In genomic region chr1:225694151-225694603, GRCh38 we compare ENCODE assay signal across 12 cellular contexts. TPM values are rescaled to one million over a fixed set of nuclear protein-coding genes. Genes with fewer than 3 reads are reported as not detected.
DNase-seq lines count a peak whose midpoint lies in the region; ATAC-seq and TF ChIP-seq lines count a peak whose summit lies in the region.
"Had no signal": no experiment of that assay in that cellular context is flagged by ENCODE, and none has a peak within 500 bp of the region (broad histone marks: within the 10 kb centered on the region; RNA-seq: fewer than 3 reads in every experiment).

No MANE protein-coding gene starts in this region.

- CTCF ChIA-PET in activated CD8-positive, alpha-beta memory T cell treated with anti-CD3 and anti-CD28 coated beads, Interleukin-2, amount 10 ng/mL, durations not matched to agents 7 days and 5 days (lab: Charles Lee) = no interaction called here

- ATAC-seq in aorta (ENCODE audit: low FRiP score) = peak; percentile 88
- no peak for ATAC-seq in activated CD8-positive, alpha-beta memory T cell treated with anti-CD3 and anti-CD28 coated beads, Interleukin-2, amount 10 ng/mL, durations not matched to agents 7 days and 5 days
- no peak for ATAC-seq in stimulated activated naive CD8-positive, alpha-beta T cell treated with anti-CD3 and anti-CD28 coated beads, Interleukin-15, Interleukin-2, amounts not matched to agents 100 U/mL and 50 U/mL, for 24 hours

- peak; percentile 6 for DNase-seq in NCI-H1092 treated with DMSO at 0.1 percent for 48 hours (lab: John Stamatoyannopoulos, UW)
- no peak for DNase-seq in NCI-H1092 (lab: John Stamatoyannopoulos, UW)
- DNase-seq in choroid plexus epithelial cell (ENCODE audit: low read depth) = peak; percentile 78
- DNase-seq in aorta = no peak
- no peak for DNase-seq in activated CD8-positive, alpha-beta memory T cell treated with anti-CD3 and anti-CD28 coated beads, Interleukin-2, amount 10 ng/mL, durations not matched to agents 7 days and 5 days
- DNase-seq in SKM-1 treated with dmso at 0.1 percent for 144 hours (lab: John Stamatoyannopoulos, UW; ENCODE audit: unreplicated experiment) = no peak
- DNase-seq in stimulated activated naive CD8-positive, alpha-beta T cell treated with anti-CD3 and anti-CD28 coated beads, Interleukin-15, Interleukin-2, amounts not matched to agents 100 U/mL and 50 U/mL, for 24 hours = no peak
- DNase-seq: activated CD8-positive, alpha-beta memory T cell treated with anti-CD3 and anti-CD28 coated beads for 24 hours; GF-D8; NCI-H446 treated with DMSO at 0.1 percent for 48 hours; SW 1271 had no signal

- intact Hi-C loops in aorta (cut with DNase I) = loop anchor here in 1 of 2 donors (10.0 kb wide), 1 partner anchor 71 kb away; no protein-coding TSS in a partner anchor

- peak; percentile 56 to 69 for TF ChIP-seq RAD21 in liver (IDR thresholded peaks at IDR 0.05)

- no peak overlapping the region for H3K4me3 Mint-ChIP-seq in activated CD8-positive, alpha-beta memory T cell treated with anti-CD3 and anti-CD28 coated beads, Interleukin-2, amount 10 ng/mL, durations not matched to agents 7 days and 5 days

- no peak overlapping the region for H3K27ac Mint-ChIP-seq in activated CD8-positive, alpha-beta memory T cell treated with anti-CD3 and anti-CD28 coated beads, Interleukin-2, amount 10 ng/mL, durations not matched to agents 7 days and 5 days

- TF ChIP-seq CTCF in choroid plexus epithelial cell (conservative IDR thresholded peaks at IDR 0.05; ENCODE audit: low read depth, low read length) = no peak
- no peak for TF ChIP-seq CTCF in liver (IDR thresholded peaks at IDR 0.05; ENCODE audit: low read depth, low read length, missing input control)

- H3K9me3 Mint-ChIP-seq in activated CD8-positive, alpha-beta memory T cell treated with anti-CD3 and anti-CD28 coated beads, Interleukin-2, amount 10 ng/mL, durations not matched to agents 7 days and 5 days (ENCODE audit: low read depth) = no peaks in the 10 kb centered on the region

- 14% methylated on average over 2 of the region's 2 CpGs for WGBS in liver
- WGBS in aorta, 2 donors = 0 to 4% methylated on average over 2 of the region's 2 CpGs

- no peaks in the 10 kb centered on the region for H3K9me3 ChIP-seq in liver (ENCODE audit: control insufficient read depth in 4 of 4, low read length in 3 of 4)
- no peaks in the 10 kb centered on the region for H3K9me3 ChIP-seq in aorta (ENCODE audit: control insufficient read depth, low read length)

- H3K4me3 ChIP-seq in choroid plexus epithelial cell (ENCODE audit: low read depth, low read length) (no peak overlapping the region), liver (ENCODE audit: low read depth in 1 of 3, low read length in 3 of 3) (no peak overlapping the region), aorta (ENCODE audit: low read length in 2 of 2) (no peak overlapping the region)

- H3K27me3 ChIP-seq in liver (ENCODE audit: control insufficient read depth in 4 of 4, insufficient read depth in 4 of 4, low read length in 3 of 4) = no peaks in the 10 kb centered on the region
- no peaks in the 10 kb centered on the region for H3K27me3 ChIP-seq in aorta (ENCODE audit: control insufficient read depth in 1 of 2, insufficient read depth in 2 of 2, low read length in 1 of 2)

- no peaks in the 10 kb centered on the region for H3K27me3 Mint-ChIP-seq in activated CD8-positive, alpha-beta memory T cell treated with anti-CD3 and anti-CD28 coated beads, Interleukin-2, amount 10 ng/mL, durations not matched to agents 7 days and 5 days

- no peaks in the 10 kb centered on the region for H3K4me1 Mint-ChIP-seq in activated CD8-positive, alpha-beta memory T cell treated with anti-CD3 and anti-CD28 coated beads, Interleukin-2, amount 10 ng/mL, durations not matched to agents 7 days and 5 days

- no peaks in the 10 kb centered on the region for H3K36me3 Mint-ChIP-seq in activated CD8-positive, alpha-beta memory T cell treated with anti-CD3 and anti-CD28 coated beads, Interleukin-2, amount 10 ng/mL, durations not matched to agents 7 days and 5 days

- no peaks in the 10 kb centered on the region for H3K36me3 ChIP-seq in liver (ENCODE audit: control insufficient read depth in 4 of 4, insufficient read depth in 3 of 4, low read depth in 1 of 4, low read length in 3 of 4)
- no peaks in the 10 kb centered on the region for H3K36me3 ChIP-seq in aorta (ENCODE audit: control insufficient read depth in 1 of 2, insufficient read depth in 2 of 2, low read length in 1 of 2)

- peaks cover 8 to 42% (median 35%) of the 10 kb centered on the region in 4 donors for H3K4me1 ChIP-seq in liver (ENCODE audit: control insufficient read depth in 4 of 4, insufficient read depth in 4 of 4, low read length in 3 of 4)
- H3K4me1 ChIP-seq in aorta (ENCODE audit: control insufficient read depth in 1 of 2, insufficient read depth in 2 of 2, low read length in 2 of 2) = peaks cover 10 to 11% of the 10 kb centered on the region in 2 donors

- H3K27ac ChIP-seq in liver (ENCODE audit: low read depth in 1 of 2, low read length in 2 of 2) = peak overlapping the region; percentile 86
- peak overlapping the region; percentile 49 to 97 for H3K27ac ChIP-seq in aorta (ENCODE audit: low read depth in 1 of 2, low read length in 2 of 2)

- H3K9ac ChIP-seq in liver (ENCODE audit: low read depth in 1 of 2, low read length in 2 of 2) = no peak overlapping the region

TF ChIP-seq in liver, 16 proteins besides CTCF, POLR2A, EP300 and RAD21:
- TF ChIP-seq SP1 (IDR thresholded peaks at IDR 0.05) (peak; percentile 87), ATF3 (IDR thresholded peaks at IDR 0.05) (no peak), JUND (IDR thresholded peaks at IDR 0.05) (peak; percentile 81 to 85), MAX (IDR thresholded peaks at IDR 0.05) (peak; percentile 76), YY1 (IDR thresholded peaks at IDR 0.05) (peak; percentile 85), NR2F2 (IDR thresholded peaks at IDR 0.05) (peak; percentile 94), HNF4A (conservative IDR thresholded peaks at IDR 0.05) (peak; percentile 83 to 85), FOXA1 (IDR thresholded peaks at IDR 0.05) (peak; percentile 91), REST (IDR thresholded peaks at IDR 0.05) (peak; percentile 85), HNF4G (IDR thresholded peaks at IDR 0.05) (peak; percentile 66), TAF1 (conservative IDR thresholded peaks at IDR 0.05) (peak; percentile 55), GABPA (IDR thresholded peaks at IDR 0.05 in 1 of 2, conservative IDR thresholded peaks at IDR 0.05 in 1 of 2) (peak in 1 of 2 donors; percentile 52), ZBTB33 (IDR thresholded peaks at IDR 0.05) (peak; percentile 64), EGR1 (IDR thresholded peaks at IDR 0.05; ENCODE audit: low read depth in 2 of 2) (peak in 1 of 2 donors; percentile 64), FOXA2 (IDR thresholded peaks at IDR 0.05) (peak; percentile 97), RXRA (IDR thresholded peaks at IDR 0.05) (peak; percentile 94 to 98)

RNA-seq across cellular contexts. Expression of gene ENAH, which starts 41.3 kb away (rescaled TPM):
- total RNA-seq in liver (1 to 10 TPM; 3.2 to 8.4 TPM), aorta (100 to 1,000 TPM; 148 to 415 TPM)
- polyA plus RNA-seq in liver (1 to 10 TPM; 2.8 to 5.9 TPM), aorta (10 to 100 TPM; 47.3 to 82.1 TPM)
- not detected for total RNA-seq in activated CD8-positive, alpha-beta memory T cell treated with anti-CD3 and anti-CD28 coated beads, Interleukin-2, amount 10 ng/mL, durations not matched to agents 7 days and 5 days

Comparison
In these comparisons a context has a peak if more than half of its experiments do, and no peak if none do; other contexts are left out.
1. DNase-seq: peak in NCI-H1092 treated with DMSO at 0.1 percent for 48 hours (single experiment) and choroid plexus epithelial cell (single experiment); none in NCI-H1092 (single experiment), aorta (0 of 2), activated CD8-positive, alpha-beta memory T cell treated with anti-CD3 and anti-CD28 coated beads, Interleukin-2, amount 10 ng/mL, durations not matched to agents 7 days and 5 days (single experiment), SKM-1 treated with dmso at 0.1 percent for 144 hours (single experiment) and stimulated activated naive CD8-positive, alpha-beta T cell treated with anti-CD3 and anti-CD28 coated beads, Interleukin-15, Interleukin-2, amounts not matched to agents 100 U/mL and 50 U/mL, for 24 hours (single experiment).
2. RNA of gene ENAH, which starts 41.3 kb away (total RNA-seq): 148 to 415 TPM in aorta; 3.2 to 8.4 TPM in liver and not detected in activated CD8-positive, alpha-beta memory T cell treated with anti-CD3 and anti-CD28 coated beads, Interleukin-2, amount 10 ng/mL, durations not matched to agents 7 days and 5 days; every median in the first group is over 10 times any median in the second.